8 cellular contexts compared by ENCODE assay signal in the genomic region with DNA sequence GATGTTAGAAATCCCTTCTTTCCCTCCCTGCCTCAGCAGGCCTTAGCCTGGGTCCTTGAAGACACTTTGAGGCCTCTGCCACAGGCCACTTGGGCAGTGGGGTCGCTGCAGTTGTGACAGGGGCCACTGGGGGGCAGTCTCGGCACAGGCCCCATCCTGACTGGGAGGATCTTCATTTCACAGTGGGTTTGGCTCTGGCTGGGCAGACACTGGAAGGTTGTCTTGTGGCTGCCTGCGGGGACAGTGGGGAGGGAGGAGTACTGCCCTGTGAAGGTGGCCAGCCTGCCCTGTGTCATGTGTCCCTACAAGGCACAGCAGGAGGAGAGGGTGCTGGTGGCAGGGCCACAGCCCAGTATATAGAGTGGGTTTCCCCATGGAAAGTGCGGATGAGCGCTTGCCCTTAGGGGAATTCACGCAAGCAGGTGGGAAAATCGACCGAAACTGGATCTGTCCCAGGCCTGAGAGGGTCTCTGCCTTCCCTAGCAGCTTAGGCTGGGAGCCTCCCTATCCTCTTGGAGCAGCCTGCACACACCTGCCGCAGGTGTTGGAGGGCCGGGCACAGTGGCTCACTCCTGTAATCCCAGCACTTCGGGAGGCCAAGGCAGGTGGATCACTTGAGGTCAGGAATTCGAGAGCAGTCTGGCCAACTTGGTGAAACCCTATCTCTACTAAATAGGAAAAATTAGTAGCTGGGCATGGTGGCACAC. TPM values are rescaled to one million over a fixed set of nuclear protein-coding genes. Genes with fewer than 3 reads are reported as not detected.
A peak's percentile ranks its signal among the peaks of the same experiment; 100 is the strongest.
DNase-seq lines count a peak whose midpoint lies in the region; ATAC-seq and TF ChIP-seq lines count a peak whose summit lies in the region.

No MANE protein-coding gene starts in this region.

- H3K9me3 Mint-ChIP-seq in CD4-positive, CD25-positive, alpha-beta regulatory T cell: no peaks in the 10 kb centered on the region

- H3K27me3 ChIP-seq in CD4-positive, CD25-positive, alpha-beta regulatory T cell (ENCODE audit: control insufficient read depth, insufficient read depth, low read length): no peaks in the 10 kb centered on the region
- no peaks in the 10 kb centered on the region for H3K27me3 ChIP-seq in RWPE2 (ENCODE audit: insufficient read depth, poor library complexity, severe bottlenecking)

- no peaks in the 10 kb centered on the region for H3K4me1 ChIP-seq in CD4-positive, CD25-positive, alpha-beta regulatory T cell (ENCODE audit: control insufficient read depth, insufficient read depth, low read length, poor library complexity, severe bottlenecking)
- no peaks in the 10 kb centered on the region for H3K4me1 ChIP-seq in RWPE2 (ENCODE audit: insufficient read depth, poor library complexity, severe bottlenecking)

- H3K36me3 Mint-ChIP-seq in CD4-positive, CD25-positive, alpha-beta regulatory T cell: peaks cover 21% of the 10 kb centered on the region

- H3K27me3 Mint-ChIP-seq in CD4-positive, CD25-positive, alpha-beta regulatory T cell: no peaks in the 10 kb centered on the region

- H3K36me3 ChIP-seq in CD4-positive, CD25-positive, alpha-beta regulatory T cell (ENCODE audit: control insufficient read depth, insufficient read depth, low read length): peaks cover 16% of the 10 kb centered on the region
- peaks cover 90% of the 10 kb centered on the region for H3K36me3 ChIP-seq in RWPE2 (ENCODE audit: low read depth)

- ATAC-seq in CD4-positive, CD25-positive, alpha-beta regulatory T cell (ENCODE audit: low read depth in 2 of 2): peak; percentile 54 to 73
- ATAC-seq in RWPE2 (ENCODE audit: low read depth): peak; percentile 44; the same call in 2 of the 3 replicates
- no peak for ATAC-seq in HG03469 (IDR thresholded peaks at IDR 0.05; ENCODE audit: unreplicated experiment)

- H3K9me3 ChIP-seq in CD4-positive, CD25-positive, alpha-beta regulatory T cell (ENCODE audit: control insufficient read depth in 2 of 2, low read length in 2 of 2): no peaks in the 10 kb centered on the region
- H3K9me3 ChIP-seq in RWPE2 (ENCODE audit: severe bottlenecking): no peaks in the 10 kb centered on the region

- H3K4me3 Mint-ChIP-seq in CD4-positive, CD25-positive, alpha-beta regulatory T cell: no peak overlapping the region

- no peaks in the 10 kb centered on the region for H3K4me1 Mint-ChIP-seq in CD4-positive, CD25-positive, alpha-beta regulatory T cell

- TF ChIP-seq CTCF in HFF-Myc (IDR thresholded peaks at IDR 0.05; ENCODE audit: low read depth, low read length, missing control alignments) (peak; percentile 96), RWPE2 (IDR thresholded peaks at IDR 0.05; ENCODE audit: poor library complexity, severe bottlenecking) (peak; percentile 83)

- H3K27ac Mint-ChIP-seq in CD4-positive, CD25-positive, alpha-beta regulatory T cell: peak overlapping the region in 1 of 3 donors; percentile 77

- H3K27ac ChIP-seq in CD4-positive, CD25-positive, alpha-beta regulatory T cell (ENCODE audit: insufficient read depth, low read length, poor library complexity, severe bottlenecking): no peak overlapping the region
- no peak overlapping the region for H3K27ac ChIP-seq in RWPE2 (ENCODE audit: poor library complexity, severe bottlenecking)

- no peak overlapping the region for H3K4me3 ChIP-seq in CD4-positive, CD25-positive, alpha-beta regulatory T cell (ENCODE audit: low read depth, low read length)
- H3K4me3 ChIP-seq in HFF-Myc (replicated peaks; ENCODE audit: low read depth, low read length) (no peak overlapping the region), RWPE2 (ENCODE audit: severe bottlenecking) (no peak overlapping the region)

- peak; percentile 37 to 65 (median 52) for DNase-seq in CD4-positive, CD25-positive, alpha-beta regulatory T cell
- DNase-seq in HFF-Myc (ENCODE audit: extremely low read depth, low read depth): no peak
- no peak for DNase-seq in RWPE2 (ENCODE audit: low spot score)
- DNase-seq in activated naive CD4-positive, alpha-beta T cell treated with Interleukin-2 at 50 U/mL for 16 hours: peak; percentile 68
- peak; percentile 72 for DNase-seq in globus pallidus (ENCODE audit: low spot score)
- peak; percentile 24 for DNase-seq in pulmonary artery endothelial cell (ENCODE audit: low read depth, low spot score)
- DNase-seq in NCI-H128 (lab: John Stamatoyannopoulos, UW; ENCODE audit: unreplicated experiment): no peak

RNA-seq across cellular contexts. Expression of a gene that starts 28.8 kb away (rescaled TPM):
- 2.9 TPM for total RNA-seq in CD4-positive, CD25-positive, alpha-beta regulatory T cell
- polyA plus RNA-seq in CD4-positive, CD25-positive, alpha-beta regulatory T cell: 1 to 10 TPM; 3.4 to 5.1 (median 4.3) TPM
- total RNA-seq in pulmonary artery endothelial cell: 8.8 and 13.3 TPM in 2 replicates

RNA-seq across cellular contexts. Expression of a gene that starts 46.8 kb away (rescaled TPM):
- 17.1 TPM for total RNA-seq in CD4-positive, CD25-positive, alpha-beta regulatory T cell
- polyA plus RNA-seq in CD4-positive, CD25-positive, alpha-beta regulatory T cell: under 1 TPM; 0.38 to 0.80 (median 0.48) TPM
- 8.4 and 9.3 TPM in 2 replicates for total RNA-seq in pulmonary artery endothelial cell

Comparison
In these comparisons a context has a peak if more than half of its experiments do, and no peak if none do; other contexts are left out.
1. DNase-seq: peak in CD4-positive, CD25-positive, alpha-beta regulatory T cell (3 of 3), activated naive CD4-positive, alpha-beta T cell treated with Interleukin-2 at 50 U/mL for 16 hours (single experiment), globus pallidus (single experiment) and pulmonary artery endothelial cell (single experiment); none in HFF-Myc (single experiment), RWPE2 (single experiment) and NCI-H128 (single experiment).